ENCODE assay signal across 8 cellular contexts in genomic region chr7:4641667-4642467, GRCh38. TPM values are rescaled to one million over a fixed set of nuclear protein-coding genes. Genes with fewer than 3 reads are reported as not detected.
DNase-seq lines count a peak whose midpoint lies in the region; ATAC-seq and TF ChIP-seq lines count a peak whose summit lies in the region.

No MANE protein-coding gene starts in this region.

- no peaks in the 10 kb centered on the region; the same call in 1 of the 2 replicates for H3K27me3 ChIP-seq in DOHH2 (ENCODE audit: control insufficient read depth, low read length)
- no peaks in the 10 kb centered on the region for H3K27me3 ChIP-seq in Panc1 (ENCODE audit: control insufficient read depth, insufficient read depth, low read length)
- no peaks in the 10 kb centered on the region for H3K27me3 ChIP-seq in neural cell (ENCODE audit: insufficient read depth, low read depth, low read length)
- H3K27me3 ChIP-seq in stomach = no peaks in the 10 kb centered on the region

- TF ChIP-seq RAD21 in neural cell (conservative IDR thresholded peaks at IDR 0.05) = peak; percentile 64

- H3K9me2 ChIP-seq in DOHH2 (replicated peaks; ENCODE audit: control insufficient read depth, low read length) (no peaks in the 10 kb centered on the region), neural cell (ENCODE audit: insufficient read depth, low read length) (no peaks in the 10 kb centered on the region)

- peak overlapping the region; percentile 78 for H3K4me3 ChIP-seq in DOHH2 (ENCODE audit: low read length)
- H3K4me3 ChIP-seq in Jurkat, Clone E6-1 (ENCODE audit: low read length) = peak overlapping the region; percentile 89
- H3K4me3 ChIP-seq in Panc1 (ENCODE audit: low read depth in 2 of 2, low read length in 2 of 2) = peak overlapping the region; percentile 63 to 90
- H3K4me3 ChIP-seq in neural cell (ENCODE audit: low read length) = peak overlapping the region; percentile 65
- H3K4me3 ChIP-seq in stomach = peak overlapping the region; percentile 46 to 64 (median 62)

- CTCF ChIA-PET in Panc1 (lab: Charles Lee) = interaction anchor here (0.5 to 2.2 kb wide), 8 partner anchors 8 to 155 kb away, joined by 3 to 6 read pairs (median 4); partner anchors contain the start of gene FOXK1

- H3K79me2 ChIP-seq in DOHH2 (ENCODE audit: control insufficient read depth, low read length) (peaks cover 4% of the 10 kb centered on the region), neural cell (replicated peaks; ENCODE audit: insufficient read depth, low read length) (no peaks in the 10 kb centered on the region)

- peak overlapping the region; percentile 51 for H2AFZ ChIP-seq in neural cell (ENCODE audit: low read depth, low read length)

- TF ChIP-seq EP300 in neural cell (conservative IDR thresholded peaks at IDR 0.05; ENCODE audit: poor library complexity, severe bottlenecking) = peak; percentile 75
- peak; percentile 16 for TF ChIP-seq EP300 in stomach (IDR thresholded peaks at IDR 0.05)

- intact Hi-C loops in Panc1 (cut with micrococcal nuclease; ENCODE audit: unreplicated experiment) = loop anchor here (2.0 kb wide), 1 partner anchor 41 kb away; the partner anchor contains the start of gene FOXK1
- intact Hi-C loops in stomach (cut with DNase I; ENCODE audit: low total_unique reads) = loop anchor here (5.0 kb wide), 1 partner anchor 35 kb away; no protein-coding TSS in a partner anchor

- H3F3A ChIP-seq in DOHH2 (ENCODE audit: control insufficient read depth, insufficient read depth) (peaks cover 5% of the 10 kb centered on the region), neural cell (ENCODE audit: insufficient read depth, low read length, poor library complexity, severe bottlenecking) (no peaks in the 10 kb centered on the region)

- WGBS in stomach, 5 donors = 0 to 3% (median 1%) methylated on average over 15 to 103 of the region's 103 CpGs

- in situ Hi-C loops in Panc1 (cut with HindIII; ENCODE audit: low pct_unique_long_range_greater_than_20kb, low sequenced_read_pairs) = no loop called here

- H3K9ac ChIP-seq in neural cell (ENCODE audit: low read length) = peak overlapping the region; percentile 65

- H3K36me3 ChIP-seq in DOHH2 (ENCODE audit: control insufficient read depth, low read length) (no peaks in the 10 kb centered on the region), Panc1 (ENCODE audit: control insufficient read depth, insufficient read depth, low read length) (no peaks in the 10 kb centered on the region), neural cell (ENCODE audit: insufficient read depth, low read length) (no peaks in the 10 kb centered on the region), stomach (no peaks in the 10 kb centered on the region)

- no TSS peak for BruUV-seq in Panc1 (replicated peaks; lab: Mats Ljungman, UMichigan)

- TF ChIP-seq CTCF in DOHH2 (IDR thresholded peaks at IDR 0.05; ENCODE audit: low read depth, low read length, poor library complexity, severe bottlenecking) (peak; percentile 48), Panc1 (IDR thresholded peaks at IDR 0.05) (peak; percentile 90; the same call in 1 of the 2 replicates), neural cell (IDR thresholded peaks at IDR 0.05; ENCODE audit: poor library complexity, severe bottlenecking) (peak; percentile 80), stomach (IDR thresholded peaks at IDR 0.05) (peak in 3 of 7 experiments; percentile 31 to 49 (median 37))

- peak; percentile 93 for DNase-seq in Jurkat, Clone E6-1 (ENCODE audit: low read depth, low spot score)
- DNase-seq in Panc1 (ENCODE audit: low read depth, low spot score) (peak; percentile 80), fibroblast of peridontal ligament (ENCODE audit: extremely low read depth) (peak; percentile 92), stomach (peak; percentile 97)
- peak; percentile 90 to 92 for DNase-seq in activated T-helper 1 cell treated with anti-CD3 and anti-CD28 coated beads, Interleukin-2, amount 50 U/mL, for 16 hours (ENCODE audit: low read depth in 1 of 2, low spot score in 1 of 2)

- no peak for TF ChIP-seq POLR2A in stomach (IDR thresholded peaks at IDR 0.05)

- H3K4me1 ChIP-seq in DOHH2 (ENCODE audit: control insufficient read depth, low read length) (peaks cover 16% of the 10 kb centered on the region), Panc1 (ENCODE audit: control insufficient read depth, insufficient read depth, low read length) (peaks cover 15% of the 10 kb centered on the region), stomach (peaks cover 6 to 16% (median 14%) of the 10 kb centered on the region in 4 donors)

- peak overlapping the region; percentile 29 for H3K27ac ChIP-seq in DOHH2 (ENCODE audit: low read depth, low read length)
- H3K27ac ChIP-seq in Panc1 (ENCODE audit: low read length) = peak overlapping the region; percentile 88
- H3K27ac ChIP-seq in neural cell (ENCODE audit: low read length) = peak overlapping the region; percentile 64
- peak overlapping the region; percentile 83 to 93 (median 92) for H3K27ac ChIP-seq in stomach

- peak overlapping the region; percentile 76 for H3K4me2 ChIP-seq in DOHH2 (ENCODE audit: low read length)
- no peak overlapping the region for H3K4me2 ChIP-seq in neural cell (ENCODE audit: low read length)

- POLR2A ChIA-PET in Panc1 (lab: Charles Lee) = interaction anchor here (0.5 to 1.2 kb wide), 4 partner anchors 41 to 133 kb away, joined by 3 to 10 read pairs (median 4); partner anchors contain the start of gene AP5Z1

- H4K20me1 ChIP-seq in DOHH2 (ENCODE audit: control insufficient read depth, insufficient read depth, low read depth, low read length) (no peaks in the 10 kb centered on the region), neural cell (ENCODE audit: insufficient read depth) (no peaks in the 10 kb centered on the region)

- peaks cover 6% of the 10 kb centered on the region; the same call in 1 of the 2 replicates for H3K9me3 ChIP-seq in DOHH2 (ENCODE audit: control insufficient read depth, insufficient read depth, low read length)
- no peaks in the 10 kb centered on the region for H3K9me3 ChIP-seq in Panc1 (ENCODE audit: control insufficient read depth, insufficient read depth, low read depth, low read length)
- no peaks in the 10 kb centered on the region for H3K9me3 ChIP-seq in neural cell (ENCODE audit: low read length)
- no peaks in the 10 kb centered on the region for H3K9me3 ChIP-seq in stomach

- peak; percentile 77 for ATAC-seq in GM21717 (IDR thresholded peaks at IDR 0.05; ENCODE audit: unreplicated experiment)
- ATAC-seq in Panc1 = peak; percentile 96

TF ChIP-seq in neural cell, 6 proteins besides CTCF, POLR2A, EP300 and RAD21:
- TF ChIP-seq TAF1 (IDR thresholded peaks at IDR 0.05; ENCODE audit: low read depth) (no peak), MXI1 (conservative IDR thresholded peaks at IDR 0.05; ENCODE audit: poor library complexity, severe bottlenecking) (peak; percentile 100), SMC3 (conservative IDR thresholded peaks at IDR 0.05; ENCODE audit: poor library complexity) (peak; percentile 77), EZH2 (IDR thresholded peaks at IDR 0.05; ENCODE audit: borderline replicate concordance, insufficient read depth, low read length, poor library complexity, severe bottlenecking) (no peak), POLR2AphosphoS5 (IDR thresholded peaks at IDR 0.05) (peak; percentile 64)
- TF ChIP-seq, protein P1, sequence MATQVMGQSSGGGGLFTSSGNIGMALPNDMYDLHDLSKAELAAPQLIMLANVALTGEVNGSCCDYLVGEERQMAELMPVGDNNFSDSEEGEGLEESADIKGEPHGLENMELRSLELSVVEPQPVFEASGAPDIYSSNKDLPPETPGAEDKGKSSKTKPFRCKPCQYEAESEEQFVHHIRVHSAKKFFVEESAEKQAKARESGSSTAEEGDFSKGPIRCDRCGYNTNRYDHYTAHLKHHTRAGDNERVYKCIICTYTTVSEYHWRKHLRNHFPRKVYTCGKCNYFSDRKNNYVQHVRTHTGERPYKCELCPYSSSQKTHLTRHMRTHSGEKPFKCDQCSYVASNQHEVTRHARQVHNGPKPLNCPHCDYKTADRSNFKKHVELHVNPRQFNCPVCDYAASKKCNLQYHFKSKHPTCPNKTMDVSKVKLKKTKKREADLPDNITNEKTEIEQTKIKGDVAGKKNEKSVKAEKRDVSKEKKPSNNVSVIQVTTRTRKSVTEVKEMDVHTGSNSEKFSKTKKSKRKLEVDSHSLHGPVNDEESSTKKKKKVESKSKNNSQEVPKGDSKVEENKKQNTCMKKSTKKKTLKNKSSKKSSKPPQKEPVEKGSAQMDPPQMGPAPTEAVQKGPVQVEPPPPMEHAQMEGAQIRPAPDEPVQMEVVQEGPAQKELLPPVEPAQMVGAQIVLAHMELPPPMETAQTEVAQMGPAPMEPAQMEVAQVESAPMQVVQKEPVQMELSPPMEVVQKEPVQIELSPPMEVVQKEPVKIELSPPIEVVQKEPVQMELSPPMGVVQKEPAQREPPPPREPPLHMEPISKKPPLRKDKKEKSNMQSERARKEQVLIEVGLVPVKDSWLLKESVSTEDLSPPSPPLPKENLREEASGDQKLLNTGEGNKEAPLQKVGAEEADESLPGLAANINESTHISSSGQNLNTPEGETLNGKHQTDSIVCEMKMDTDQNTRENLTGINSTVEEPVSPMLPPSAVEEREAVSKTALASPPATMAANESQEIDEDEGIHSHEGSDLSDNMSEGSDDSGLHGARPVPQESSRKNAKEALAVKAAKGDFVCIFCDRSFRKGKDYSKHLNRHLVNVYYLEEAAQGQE (IDR thresholded peaks at IDR 0.05; ENCODE audit: borderline replicate concordance) = peak; percentile 9

RNA-seq across cellular contexts. Expression of gene FOXK1, which starts 40.2 kb away (rescaled TPM):
- 5.3 TPM for polyA plus RNA-seq in Jurkat, Clone E6-1 (2012; ENCODE audit: insufficient read depth, insufficient read length)
- 72.7 TPM for total RNA-seq in Panc1 (2021; ENCODE audit: unreplicated experiment)
- 17.7 TPM for polyA plus RNA-seq in Panc1 (2012; ENCODE audit: insufficient read length)
- polyA plus RNA-seq in neural cell = 7.4 and 7.7 TPM in 2 replicates
- polyA minus RNA-seq in neural cell = 32.5 and 35.8 TPM in 2 replicates
- total RNA-seq in stomach = 10 to 100 TPM; 19.3 to 88.1 (median 27.2) TPM
- 1 to 10 TPM; 2.9 to 5.4 (median 3.9) TPM for polyA plus RNA-seq in stomach

Comparison
In these comparisons a context has a peak if more than half of its experiments do, and no peak if none do; other contexts are left out.
1. Peak in every context shown above with its lines: DNase-seq, ATAC-seq, H3K4me3 ChIP-seq and H3K27ac ChIP-seq.
2. H3K27ac ChIP-seq: peak in every context shown above with its lines; median percentile 92 in stomach; 88 in Panc1; 64 in neural cell; 29 in DOHH2.